2 cellular contexts compared by ENCODE assay signal in genomic region chr19:4641132-4641531, GRCh38.
TF ChIP-seq lines count a peak whose summit lies in the region.

No MANE protein-coding gene starts in this region.

TF ChIP-seq in HCT116, 20 proteins besides CTCF, POLR2A, EP300 and RAD21:
- no peak for TF ChIP-seq EZH2phosphoT487 (IDR thresholded peaks at IDR 0.05; ENCODE audit: borderline replicate concordance)
- no peak for TF ChIP-seq FOSL1 (IDR thresholded peaks at IDR 0.05; ENCODE audit: low read depth)
- no peak for TF ChIP-seq MAX (IDR thresholded peaks at IDR 0.05)
- no peak for TF ChIP-seq CEBPB (IDR thresholded peaks at IDR 0.05; ENCODE audit: low read depth)
- no peak for TF ChIP-seq EGR1 (IDR thresholded peaks at IDR 0.05; ENCODE audit: low read depth)
- TF ChIP-seq SIN3A (IDR thresholded peaks at IDR 0.05; ENCODE audit: low read depth) = no peak
- no peak for TF ChIP-seq ATF3 (IDR thresholded peaks at IDR 0.05)
- no peak for TF ChIP-seq REST (IDR thresholded peaks at IDR 0.05; ENCODE audit: low read depth)

TF ChIP-seq in H1, 55 proteins besides CTCF, POLR2A, EP300 and RAD21:
- TF ChIP-seq JUND (IDR thresholded peaks at IDR 0.05; ENCODE audit: low read length) = no peak
- TF ChIP-seq HDAC6 (IDR thresholded peaks at IDR 0.05; ENCODE audit: low read depth, low read length) = no peak
- TF ChIP-seq SAP30 (IDR thresholded peaks at IDR 0.05; ENCODE audit: insufficient read depth, insufficient replicate concordance, low read length) = no peak
- TF ChIP-seq CHD1 (IDR thresholded peaks at IDR 0.05; ENCODE audit: low read depth, low read length) = no peak
- no peak for TF ChIP-seq TAF7 (optimal IDR thresholded peaks at IDR 0.05; ENCODE audit: borderline replicate concordance, low read depth, low read length)
- no peak for TF ChIP-seq POLR2AphosphoS5 (IDR thresholded peaks at IDR 0.05; ENCODE audit: low read depth, low read length)
- TF ChIP-seq CHD2 (IDR thresholded peaks at IDR 0.05; ENCODE audit: low read length) = no peak
- TF ChIP-seq NRF1 (IDR thresholded peaks at IDR 0.05; ENCODE audit: low read depth, low read length) = no peak
- TF ChIP-seq SIN3A (conservative IDR thresholded peaks at IDR 0.05 in 1 of 2, IDR thresholded peaks at IDR 0.05 in 1 of 2; ENCODE audit: low read depth in 1 of 2, low read length in 2 of 2) = no peak
